8 cellular contexts compared by ENCODE assay signal in genomic region chr4:159446266-159446976, GRCh38.
DNase-seq lines count a peak whose midpoint lies in the region; ATAC-seq and TF ChIP-seq lines count a peak whose summit lies in the region.

No MANE protein-coding gene starts in this region.

- H3K23ac ChIP-seq in neuronal stem cell (ENCODE audit: low read depth, low read length, poor library complexity) = peak overlapping the region; percentile 49

- H3K18ac ChIP-seq in neuronal stem cell (ENCODE audit: low read length) = no peak overlapping the region

- H2AK5ac ChIP-seq in neuronal stem cell (ENCODE audit: low read depth, low read length) = no peak overlapping the region

- H3K4me2 ChIP-seq in neuronal stem cell (ENCODE audit: insufficient read depth, low read length, poor library complexity, severe bottlenecking) = no peak overlapping the region

- no peak overlapping the region for H3K9ac ChIP-seq in neuronal stem cell (ENCODE audit: low read depth, low read length, poor library complexity)

- H2BK5ac ChIP-seq in neuronal stem cell (ENCODE audit: low read length) = no peak overlapping the region

- H2BK120ac ChIP-seq in neuronal stem cell (ENCODE audit: low read depth, low read length) = no peak overlapping the region

- H4K91ac ChIP-seq in neuronal stem cell (ENCODE audit: low read depth, low read length, poor library complexity) = no peak overlapping the region

- H4K8ac ChIP-seq in neuronal stem cell (ENCODE audit: low read depth, low read length) = peak overlapping the region; percentile 84

- H3K36me3 ChIP-seq in WERI-Rb-1 = no peaks in the 10 kb centered on the region
- no peaks in the 10 kb centered on the region for H3K36me3 ChIP-seq in neuronal stem cell (replicated peaks in 1 of 2; ENCODE audit: control insufficient read depth in 2 of 2, insufficient read depth in 2 of 2, low read length in 2 of 2)

- no peaks in the 10 kb centered on the region for H3K27me3 ChIP-seq in WERI-Rb-1 (ENCODE audit: insufficient read depth, low read depth, severe bottlenecking)
- H3K27me3 ChIP-seq in neuronal stem cell (ENCODE audit: control insufficient read depth in 3 of 3, insufficient read depth in 3 of 3, low read depth in 1 of 3, low read length in 3 of 3) = no peaks in the 10 kb centered on the region

- WGBS in neuronal stem cell (ENCODE audit: extremely low coverage in 2 of 2, insufficient read length in 2 of 2, insufficient replicate concordance in 1 of 2), 2 donors = no CpG with 5 or more reads among the region's 6 CpGs

- peak overlapping the region; percentile 72 for H2AFZ ChIP-seq in neuronal stem cell (ENCODE audit: low read length)

- no peak overlapping the region for H2BK15ac ChIP-seq in neuronal stem cell (ENCODE audit: low read length)

- no peaks in the 10 kb centered on the region for H3K4me1 ChIP-seq in neuronal stem cell (ENCODE audit: control insufficient read depth in 2 of 2, insufficient read depth in 1 of 2, low read depth in 1 of 2, low read length in 2 of 2)

- H3K4ac ChIP-seq in neuronal stem cell (ENCODE audit: low read length) = no peak overlapping the region

- H3K4me3 ChIP-seq in WERI-Rb-1 (ENCODE audit: low read depth, low read length) (no peak overlapping the region), fibroblast of pulmonary artery (replicated peaks; ENCODE audit: low read depth, low read length) (no peak overlapping the region), neuronal stem cell (ENCODE audit: low read length in 2 of 2) (no peak overlapping the region)

- H3K9me3 ChIP-seq in WERI-Rb-1 (ENCODE audit: severe bottlenecking) (no peaks in the 10 kb centered on the region), neuronal stem cell (replicated peaks in 1 of 2; ENCODE audit: control insufficient read depth in 2 of 2, insufficient read depth in 1 of 2, low read depth in 1 of 2, low read length in 2 of 2) (no peaks in the 10 kb centered on the region)

- H3K79me1 ChIP-seq in neuronal stem cell (ENCODE audit: low read depth, low read length) = no peaks in the 10 kb centered on the region

- H3K27ac ChIP-seq in WERI-Rb-1 (no peak overlapping the region), neuronal stem cell (replicated peaks; ENCODE audit: low read length) (no peak overlapping the region)

- no peak overlapping the region for H2BK12ac ChIP-seq in neuronal stem cell (ENCODE audit: low read length)

- peak; percentile 99 for ATAC-seq in HG03139 (IDR thresholded peaks at IDR 0.05; ENCODE audit: unreplicated experiment)

- no peak overlapping the region for H3K14ac ChIP-seq in neuronal stem cell (ENCODE audit: low read length)

- peak; percentile 89 for TF ChIP-seq CTCF in WERI-Rb-1 (IDR thresholded peaks at IDR 0.05; ENCODE audit: low read depth, low read length)
- TF ChIP-seq CTCF in fibroblast of pulmonary artery (IDR thresholded peaks at IDR 0.05; ENCODE audit: low read length, missing control alignments) = peak; percentile 98

- peak; percentile 84 for DNase-seq in DMS114 treated with DMSO at 0.1 percent for 48 hours (lab: John Stamatoyannopoulos, UW; ENCODE audit: unreplicated experiment)
- DNase-seq in GM19240 (ENCODE audit: insufficient read length, low spot score) = peak; percentile 39
- peak; percentile 8 for DNase-seq in NCI-H2171 (lab: John Stamatoyannopoulos, UW)
- peak; percentile 66 for DNase-seq in WERI-Rb-1
- DNase-seq in fibroblast of pulmonary artery (ENCODE audit: low read depth) = peak; percentile 85
- peak; percentile 53 for DNase-seq in neuronal stem cell (ENCODE audit: low spot score)
- DNase-seq in NCI-H1048 (lab: John Stamatoyannopoulos, UW) = no peak
